7 cellular contexts compared by ENCODE assay signal in the genomic region with DNA sequence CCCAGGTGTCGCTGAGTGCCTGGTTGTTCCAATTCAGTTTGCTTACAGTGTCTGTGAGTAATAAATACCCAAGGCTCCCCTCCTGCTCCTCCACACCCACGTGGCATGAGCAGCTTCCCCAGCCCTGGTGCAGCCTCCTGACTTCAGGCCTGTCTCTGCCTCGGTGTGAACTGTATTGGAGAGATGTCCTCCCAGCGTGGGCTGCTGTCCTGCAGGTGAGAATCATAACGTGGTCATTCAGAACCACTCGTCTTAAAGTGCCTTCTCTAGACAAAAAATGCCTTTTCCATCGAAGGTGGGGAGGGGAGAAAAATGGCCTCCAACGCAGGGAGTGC.
DNase-seq lines count a peak whose midpoint lies in the region; FAIRE-seq and TF ChIP-seq lines count a peak whose summit lies in the region.
"Not testable (repeated sequence)": the region's sequence is repeated elsewhere in the genome, so short reads cannot be mapped to it uniquely, and the experiment has no call there.

No MANE protein-coding gene starts in this region.

- H3K4me1 Mint-ChIP-seq in activated naive CD8-positive, alpha-beta T cell (ENCODE audit: low read depth), result peaks cover 55% of the 10 kb centered on the region
- H3K4me1 Mint-ChIP-seq in immature natural killer cell, result peaks cover 90 to 91% of the 10 kb centered on the region in 2 donors

- H3K4me3 ChIP-seq in neuronal stem cell (ENCODE audit: low read length in 2 of 2), result not testable (repeated sequence)

- H3K9ac ChIP-seq in neuronal stem cell (ENCODE audit: low read depth, low read length, poor library complexity), result not testable (repeated sequence)

- H3K23ac ChIP-seq in neuronal stem cell (ENCODE audit: low read depth, low read length, poor library complexity), result not testable (repeated sequence)

- H3K27me3 ChIP-seq in neuronal stem cell (ENCODE audit: control insufficient read depth in 3 of 3, insufficient read depth in 3 of 3, low read depth in 1 of 3, low read length in 3 of 3), result not testable (repeated sequence)

- not testable (repeated sequence) for TF ChIP-seq POLR2A in GM12891 (IDR thresholded peaks at IDR 0.05; ENCODE audit: low read depth, low read length)

- not testable (repeated sequence) for H3K79me1 ChIP-seq in neuronal stem cell (ENCODE audit: low read depth, low read length)

- not testable (repeated sequence) for H3K9me3 ChIP-seq in neuronal stem cell (replicated peaks in 1 of 2; ENCODE audit: control insufficient read depth in 2 of 2, insufficient read depth in 1 of 2, low read depth in 1 of 2, low read length in 2 of 2)

- H2AFZ ChIP-seq in neuronal stem cell (ENCODE audit: low read length), result peak overlapping the region; percentile 80

- H3K36me3 ChIP-seq in neuronal stem cell (replicated peaks in 1 of 2; ENCODE audit: control insufficient read depth in 2 of 2, insufficient read depth in 2 of 2, low read length in 2 of 2), result not testable (repeated sequence)

- H3K27me3 Mint-ChIP-seq in activated naive CD8-positive, alpha-beta T cell, result not testable (repeated sequence)
- H3K27me3 Mint-ChIP-seq in immature natural killer cell (ENCODE audit: low read depth in 3 of 3), result peaks cover 5 to 13% (median 6%) of the 10 kb centered on the region in 3 donors

- not testable (repeated sequence) for H2AK5ac ChIP-seq in neuronal stem cell (ENCODE audit: low read depth, low read length)

- H2BK5ac ChIP-seq in neuronal stem cell (ENCODE audit: low read length), result not testable (repeated sequence)

- WGBS in neuronal stem cell (ENCODE audit: extremely low coverage in 2 of 2, insufficient read length in 2 of 2, insufficient replicate concordance in 1 of 2), 2 donors, result no CpG with 5 or more reads among the region's 8 CpGs

- peak overlapping the region; percentile 80 for H3K18ac ChIP-seq in neuronal stem cell (ENCODE audit: low read length)

- H3K14ac ChIP-seq in neuronal stem cell (ENCODE audit: low read length), result not testable (repeated sequence)

- H3K9me3 Mint-ChIP-seq in activated naive CD8-positive, alpha-beta T cell (ENCODE audit: low read depth); immature natural killer cell: not testable (repeated sequence)

- H2BK12ac ChIP-seq in neuronal stem cell (ENCODE audit: low read length), result not testable (repeated sequence)

- not testable (repeated sequence) for H3K4me1 ChIP-seq in neuronal stem cell (ENCODE audit: control insufficient read depth in 2 of 2, insufficient read depth in 1 of 2, low read depth in 1 of 2, low read length in 2 of 2)

- H2BK120ac ChIP-seq in neuronal stem cell (ENCODE audit: low read depth, low read length), result not testable (repeated sequence)

- peak overlapping the region; percentile 75 for H3K4me3 Mint-ChIP-seq in activated naive CD8-positive, alpha-beta T cell
- H3K4me3 Mint-ChIP-seq in immature natural killer cell, result peak overlapping the region in 4 of 5 donors; percentile 72 to 83 (median 76)

- H2BK15ac ChIP-seq in neuronal stem cell (ENCODE audit: low read length), result not testable (repeated sequence)

- peak overlapping the region; percentile 91 for H3K27ac Mint-ChIP-seq in activated naive CD8-positive, alpha-beta T cell
- peak overlapping the region; percentile 97 to 100 (median 100) for H3K27ac Mint-ChIP-seq in immature natural killer cell

- H3K4me2 ChIP-seq in neuronal stem cell (ENCODE audit: insufficient read depth, low read length, poor library complexity, severe bottlenecking), result not testable (repeated sequence)

- not testable (repeated sequence) for H4K8ac ChIP-seq in neuronal stem cell (ENCODE audit: low read depth, low read length)

- H4K91ac ChIP-seq in neuronal stem cell (ENCODE audit: low read depth, low read length, poor library complexity), result not testable (repeated sequence)

- FAIRE-seq in GM12891 (lab: Jason Lieb, UNC), result peak; percentile 35

- H3K27ac ChIP-seq in neuronal stem cell (replicated peaks; ENCODE audit: low read length), result not testable (repeated sequence)

- not testable (repeated sequence) for H3K4ac ChIP-seq in neuronal stem cell (ENCODE audit: low read length)

- H3K36me3 Mint-ChIP-seq in activated naive CD8-positive, alpha-beta T cell, result peaks cover 11% of the 10 kb centered on the region
- peaks cover 3 to 13% (median 10%) of the 10 kb centered on the region in 3 donors for H3K36me3 Mint-ChIP-seq in immature natural killer cell

- not testable (repeated sequence) for DNase-seq in GM12891 (ENCODE audit: insufficient read length, low spot score); immature natural killer cell; neuronal stem cell (ENCODE audit: low spot score)
- DNase-seq in activated CD4-positive, alpha-beta T cell treated with anti-CD3 and anti-CD28 coated beads for 48 hours, result peak; percentile 57
- DNase-seq in activated T-cell treated with anti-CD3 and anti-CD28 coated beads, Interleukin-2, amount 50 U/mL, for 1 hour, result peak; percentile 58
- DNase-seq in stimulated activated CD4-positive, alpha-beta T cell treated with anti-CD3 and anti-CD28 coated beads, TNF-alpha, amount 100 ng/mL, for 4 hours (ENCODE audit: low read depth in 3 of 3), result peak in 2 of 3 experiments; percentile 14 to 16
